ENCODE assay signal across 1 cellular context in the genomic region with DNA sequence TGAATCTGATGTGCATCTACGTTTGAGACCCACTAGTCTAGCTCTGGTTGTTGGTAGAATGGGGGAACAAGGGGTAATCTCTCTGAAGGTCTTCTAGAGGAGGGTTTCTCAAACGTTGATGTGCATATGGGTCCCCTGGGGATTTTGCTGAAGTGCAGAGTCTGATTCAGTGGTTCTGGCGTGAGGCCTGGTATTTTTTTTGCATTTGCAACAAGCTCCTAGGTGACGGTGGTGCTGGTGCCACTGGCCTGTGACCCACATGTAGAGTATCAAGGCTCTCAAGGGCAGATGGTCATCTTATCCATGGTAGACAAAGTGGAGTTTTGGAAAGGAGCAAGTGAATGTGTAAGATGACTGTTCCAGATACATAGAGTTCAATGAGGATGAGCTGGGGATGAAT.
TF ChIP-seq lines count a peak whose summit lies in the region.

No MANE protein-coding gene starts in this region.

TF ChIP-seq in GM12878, 131 proteins besides CTCF, POLR2A, EP300 and RAD21:
- TF ChIP-seq MEF2B (IDR thresholded peaks at IDR 0.05; ENCODE audit: partially characterized antibody, poor library complexity, severe bottlenecking) (peak; percentile 44), SMAD1 (IDR thresholded peaks at IDR 0.05; ENCODE audit: low read depth, partially characterized antibody) (no peak)
